Comparison of ENCODE assay signal across 8 cellular contexts in the genomic region with DNA sequence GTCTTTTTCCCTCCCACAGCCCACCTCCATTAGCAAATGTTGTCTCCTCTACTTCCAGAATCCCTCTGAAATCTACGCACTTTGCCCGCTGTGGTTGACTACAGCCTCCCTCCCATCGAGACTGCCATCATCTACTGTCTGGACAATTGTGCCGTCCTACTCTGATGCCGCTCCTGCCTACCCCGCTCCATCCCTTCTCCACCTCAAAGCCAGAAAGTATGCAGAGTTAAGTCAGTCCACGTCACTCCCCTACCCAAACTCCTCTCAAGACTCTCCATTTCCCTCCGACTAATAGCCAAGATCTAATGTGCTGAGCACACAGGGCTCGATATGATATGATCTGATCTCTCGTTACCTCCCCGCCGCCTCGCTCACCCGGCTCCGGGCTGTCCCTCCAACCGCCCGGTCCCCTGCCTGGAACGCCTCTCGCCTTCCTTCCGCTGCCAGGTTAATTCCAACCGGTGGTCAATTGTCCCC. TPM values are rescaled to one million over a fixed set of nuclear protein-coding genes. Genes with fewer than 3 reads are reported as not detected.
DNase-seq lines count a peak whose midpoint lies in the region; ATAC-seq and TF ChIP-seq lines count a peak whose summit lies in the region.

No MANE protein-coding gene starts in this region.

- H3K36me3 ChIP-seq in PC-3 (ENCODE audit: low read depth, low read length) (no peaks in the 10 kb centered on the region), endocrine pancreas (ENCODE audit: control insufficient read depth, insufficient read depth, low read length) (peaks cover 3% of the 10 kb centered on the region), neuron (ENCODE audit: insufficient read depth, low read length) (peaks cover 8% of the 10 kb centered on the region)

- CTCF ChIA-PET in activated naive CD4-positive, alpha-beta T cell treated with anti-CD3 and anti-CD28 coated beads for 36 hours (lab: Charles Lee) = interaction anchor here (1.1 kb wide), 1 partner anchor 64 kb away, joined by 3 read pairs; no protein-coding TSS in a partner anchor
- CTCF ChIA-PET in PC-3 (lab: Charles Lee) = no interaction called here

- H4K20me1 ChIP-seq in PC-3 (ENCODE audit: low read length) = no peaks in the 10 kb centered on the region

- no peak overlapping the region for H3K27ac ChIP-seq in PC-3 (ENCODE audit: low read length)

- H3K4me1 ChIP-seq in PC-3 (ENCODE audit: insufficient read depth, low read length) (peaks cover 5% of the 10 kb centered on the region; the same call in 1 of the 2 replicates), endocrine pancreas (ENCODE audit: control insufficient read depth, insufficient read depth, low read length) (peaks cover 7% of the 10 kb centered on the region), neuron (ENCODE audit: insufficient read depth, low read length) (peaks cover 13% of the 10 kb centered on the region)

- H3F3A ChIP-seq in PC-3 (ENCODE audit: low read length, unreplicated experiment) = no peaks in the 10 kb centered on the region

- H3K9me3 ChIP-seq in PC-3 (ENCODE audit: low read length) (no peaks in the 10 kb centered on the region), endocrine pancreas (ENCODE audit: control insufficient read depth, low read length) (no peaks in the 10 kb centered on the region), neuron (ENCODE audit: low read length) (no peaks in the 10 kb centered on the region)

- no peak for TF ChIP-seq CTCF in PC-3 (conservative IDR thresholded peaks at IDR 0.05; ENCODE audit: low read depth, low read length)

- peaks cover 29% of the 10 kb centered on the region for H3K4me1 Mint-ChIP-seq in activated naive CD4-positive, alpha-beta T cell treated with anti-CD3 and anti-CD28 coated beads for 36 hours (ENCODE audit: low read depth)

- no peaks in the 10 kb centered on the region for H3K9me3 Mint-ChIP-seq in activated naive CD4-positive, alpha-beta T cell treated with anti-CD3 and anti-CD28 coated beads for 36 hours

- peak overlapping the region; percentile 96 for H3K4me2 ChIP-seq in PC-3 (ENCODE audit: low read length)

- BruUV-seq in PC-3 (replicated peaks; lab: Mats Ljungman, UMichigan) = TSS peak; percentile 28

- peak overlapping the region; percentile 59 for H3K27ac Mint-ChIP-seq in activated naive CD4-positive, alpha-beta T cell treated with anti-CD3 and anti-CD28 coated beads for 36 hours

- POLR2A ChIA-PET in PC-3 (lab: Charles Lee; ENCODE audit: unreplicated experiment) = no interaction called here

- H3K4me3 ChIP-seq in PC-3 (ENCODE audit: low read length) = peak overlapping the region; percentile 98
- H3K4me3 ChIP-seq in endocrine pancreas (ENCODE audit: control insufficient read depth, insufficient read depth, low read length) = peak overlapping the region; percentile 67
- H3K4me3 ChIP-seq in neuron (ENCODE audit: low read length) = peak overlapping the region; percentile 89

- ATAC-seq in PC-3 (peak; percentile 6), HG03108 (IDR thresholded peaks at IDR 0.05; ENCODE audit: unreplicated experiment) (no peak)

- peak overlapping the region; percentile 56 for H2AFZ ChIP-seq in PC-3 (ENCODE audit: low read length)
- no peak overlapping the region for H2AFZ ChIP-seq in neuron (ENCODE audit: low read depth, low read length)

- H3K27me3 Mint-ChIP-seq in activated naive CD4-positive, alpha-beta T cell treated with anti-CD3 and anti-CD28 coated beads for 36 hours (ENCODE audit: low read depth) = no peaks in the 10 kb centered on the region

- no peak for DNase-seq in activated naive CD4-positive, alpha-beta T cell treated with anti-CD3 and anti-CD28 coated beads for 36 hours
- no peak for DNase-seq in activated naive CD4-positive, alpha-beta T cell (lab: John Stamatoyannopoulos, UW)
- DNase-seq in PC-3 = no peak
- DNase-seq in RPMI8226 = no peak
- no peak for DNase-seq in KG1 (lab: John Stamatoyannopoulos, UW)

- H3K9me2 ChIP-seq in PC-3 (replicated peaks; ENCODE audit: low read length) = no peaks in the 10 kb centered on the region

- peak overlapping the region; percentile 79 for H3K4me3 Mint-ChIP-seq in activated naive CD4-positive, alpha-beta T cell treated with anti-CD3 and anti-CD28 coated beads for 36 hours

- intact Hi-C loops in activated naive CD4-positive, alpha-beta T cell treated with anti-CD3 and anti-CD28 coated beads for 36 hours (cut with micrococcal nuclease) = loop anchor here (2.0 to 5.0 kb wide), 3 partner anchors 71 to 441 kb away; a partner anchor contains a TSS
- intact Hi-C loops in PC-3 (cut with micrococcal nuclease) = no loop called here

- H3K36me3 Mint-ChIP-seq in activated naive CD4-positive, alpha-beta T cell treated with anti-CD3 and anti-CD28 coated beads for 36 hours (ENCODE audit: low read depth) = peaks cover 2% of the 10 kb centered on the region

- H3K27me3 ChIP-seq in PC-3 (ENCODE audit: low read length) (no peaks in the 10 kb centered on the region), endocrine pancreas (ENCODE audit: control insufficient read depth, insufficient read depth, low read length) (no peaks in the 10 kb centered on the region), neuron (ENCODE audit: insufficient read depth, low read length) (no peaks in the 10 kb centered on the region)

- peaks cover 27% of the 10 kb centered on the region for H3K79me2 ChIP-seq in PC-3 (ENCODE audit: low read length)

- H3K9ac ChIP-seq in PC-3 (ENCODE audit: low read length) (peak overlapping the region; percentile 85), endocrine pancreas (ENCODE audit: control insufficient read depth, insufficient read depth, low read length) (peak overlapping the region; percentile 33)

RNA-seq across cellular contexts. Expression of a gene that starts 0.6 kb away (rescaled TPM):
- 10 to 100 TPM; 24.6 to 27.0 TPM for total RNA-seq in activated naive CD4-positive, alpha-beta T cell treated with anti-CD3 and anti-CD28 coated beads for 36 hours
- 47.8 and 51.3 TPM in 2 replicates for total RNA-seq in PC-3 (2014; rRNA removed)

RNA-seq across cellular contexts. Expression of a gene that starts 19.4 kb away (rescaled TPM):
- under 1 TPM; 0.41 to 0.42 TPM for total RNA-seq in activated naive CD4-positive, alpha-beta T cell treated with anti-CD3 and anti-CD28 coated beads for 36 hours
- 0.77 and 1.0 TPM in 2 replicates for total RNA-seq in PC-3 (2014; rRNA removed)

RNA-seq across cellular contexts. Expression of a gene that starts 40.8 kb away (rescaled TPM):
- total RNA-seq in activated naive CD4-positive, alpha-beta T cell treated with anti-CD3 and anti-CD28 coated beads for 36 hours = under 1 TPM; 0.20 to 0.29 TPM
- total RNA-seq in PC-3 (2014; rRNA removed) = 0.18 TPM in 1 of 2 replicates, not detected in the other

RNA-seq across cellular contexts. Expression of a gene that starts 53.3 kb away (rescaled TPM):
- total RNA-seq in activated naive CD4-positive, alpha-beta T cell treated with anti-CD3 and anti-CD28 coated beads for 36 hours = 10 to 100 TPM; 63.3 to 65.9 TPM
- total RNA-seq in PC-3 (2014; rRNA removed) = 146 and 210 TPM in 2 replicates
